In genomic region chr3:146160964-146161724, GRCh38 we compare ENCODE assay signal across 1 cellular context.
TF ChIP-seq lines count a peak whose summit lies in the region.

TSS of gene PLOD2 (minus strand) at chr3:146161184. CDS start at chr3:146160989, 195 bp downstream.

TF ChIP-seq in HEK293, 187 proteins besides CTCF, POLR2A, EP300 and RAD21 (continued from another document and continues in another):
- TF ChIP-seq KLF8 (tag by site-specific recombination; IDR thresholded peaks at IDR 0.05): no peak
- TF ChIP-seq ZNF660 (tag by site-specific recombination; IDR thresholded peaks at IDR 0.05): peak; percentile 41; the same call in 1 of the 2 replicates
- no peak for TF ChIP-seq ZNF560 (tag by site-specific recombination; IDR thresholded peaks at IDR 0.05; ENCODE audit: borderline replicate concordance)
- no peak for TF ChIP-seq EGR2 (tag by site-specific recombination; IDR thresholded peaks at IDR 0.05; ENCODE audit: low read depth)
- TF ChIP-seq ZNF175 (tag by site-specific recombination; IDR thresholded peaks at IDR 0.05): no peak
- no peak for TF ChIP-seq ZNF701 (tag by site-specific recombination; IDR thresholded peaks at IDR 0.05)
- TF ChIP-seq ZNF302 (tag by site-specific recombination; IDR thresholded peaks at IDR 0.05; ENCODE audit: low read depth): no peak
- no peak for TF ChIP-seq ZNF423 (tag by site-specific recombination; IDR thresholded peaks at IDR 0.05)
- no peak for TF ChIP-seq ZSCAN5A (tag by site-specific recombination; IDR thresholded peaks at IDR 0.05)
- TF ChIP-seq ZFP37 (tag by site-specific recombination; IDR thresholded peaks at IDR 0.05): 0 out of 2 replicates have a peak, but pooled peaks have one; percentile 3
- no peak for TF ChIP-seq ZNF580 (tag by site-specific recombination; IDR thresholded peaks at IDR 0.05)
- TF ChIP-seq HOXC10 (CRISPR knock-in tag; IDR thresholded peaks at IDR 0.05): no peak
- TF ChIP-seq OSR2 (tag by site-specific recombination; IDR thresholded peaks at IDR 0.05): no peak
- no peak for TF ChIP-seq ZNF223 (tag by site-specific recombination; IDR thresholded peaks at IDR 0.05)
- no peak for TF ChIP-seq ZBTB21 (tag by site-specific recombination; IDR thresholded peaks at IDR 0.05)
- TF ChIP-seq ZNF391 (tag by site-specific recombination; IDR thresholded peaks at IDR 0.05; ENCODE audit: borderline replicate concordance, low read depth): no peak
- TF ChIP-seq HOXA7 (CRISPR knock-in tag; IDR thresholded peaks at IDR 0.05; ENCODE audit: borderline replicate concordance): no peak
- TF ChIP-seq ZNF311 (tag by site-specific recombination; IDR thresholded peaks at IDR 0.05; ENCODE audit: borderline replicate concordance): no peak
- 0 out of 2 replicates have a peak, but pooled peaks have one; percentile 77 for TF ChIP-seq TRIM28 (IDR thresholded peaks at IDR 0.05; ENCODE audit: borderline replicate concordance, low read length)
- peak; percentile 35; the same call in 1 of the 2 replicates for TF ChIP-seq ZNF394 (tag by site-specific recombination; IDR thresholded peaks at IDR 0.05; ENCODE audit: borderline replicate concordance)
- TF ChIP-seq ZNF596 (tag by site-specific recombination; IDR thresholded peaks at IDR 0.05): 0 out of 2 replicates have a peak, but pooled peaks have one; percentile 34
- no peak for TF ChIP-seq ZNF155 (tag by site-specific recombination; IDR thresholded peaks at IDR 0.05)
- no peak for TF ChIP-seq ZNF239 (tag by site-specific recombination; IDR thresholded peaks at IDR 0.05)
- no peak for TF ChIP-seq ZNF114 (tag by site-specific recombination; IDR thresholded peaks at IDR 0.05)
- no peak for TF ChIP-seq HIC1 (tag by site-specific recombination; IDR thresholded peaks at IDR 0.05)
- TF ChIP-seq ZNF600 (tag by site-specific recombination; IDR thresholded peaks at IDR 0.05): peak; percentile 36; the same call in 1 of the 2 replicates
- peak; percentile 69 for TF ChIP-seq ZIC2 (tag by site-specific recombination; IDR thresholded peaks at IDR 0.05)
- TF ChIP-seq ZBTB11 (tag by site-specific recombination; conservative IDR thresholded peaks at IDR 0.05; ENCODE audit: low read depth): 0 out of 2 replicates have a peak, but pooled peaks have one; percentile 12
- no peak for TF ChIP-seq ZNF585B (tag by site-specific recombination; IDR thresholded peaks at IDR 0.05)
- no peak for TF ChIP-seq ZBTB7A (tag by site-specific recombination; IDR thresholded peaks at IDR 0.05; ENCODE audit: low read depth)
- no peak for TF ChIP-seq ZNF549 (tag by site-specific recombination; IDR thresholded peaks at IDR 0.05)
- no peak for TF ChIP-seq AEBP2 (tag by site-specific recombination; IDR thresholded peaks at IDR 0.05; ENCODE audit: borderline replicate concordance)
- no peak for TF ChIP-seq ZXDB (tag by site-specific recombination; IDR thresholded peaks at IDR 0.05)
- no peak; the same call in 1 of the 2 replicates for TF ChIP-seq SP3 (tag by site-specific recombination; IDR thresholded peaks at IDR 0.05)
- TF ChIP-seq ZNF561 (tag by site-specific recombination; IDR thresholded peaks at IDR 0.05; ENCODE audit: borderline replicate concordance): peak; percentile 5; the same call in 1 of the 2 replicates
- TF ChIP-seq GFI1B (tag by site-specific recombination; IDR thresholded peaks at IDR 0.05): 0 out of 2 replicates have a peak, but pooled peaks have one; percentile 33
- TF ChIP-seq PRDM10 (tag by site-specific recombination; IDR thresholded peaks at IDR 0.05): peak; percentile 89
- no peak for TF ChIP-seq ZNF555 (tag by site-specific recombination; conservative IDR thresholded peaks at IDR 0.05)
- peak; percentile 64; the same call in 1 of the 2 replicates for TF ChIP-seq ZBTB8A (tag by site-specific recombination; IDR thresholded peaks at IDR 0.05)
- TF ChIP-seq ZNF341 (tag by site-specific recombination; IDR thresholded peaks at IDR 0.05; ENCODE audit: low read depth): peak; percentile 96
- TF ChIP-seq ZBTB26 (tag by site-specific recombination; optimal IDR thresholded peaks at IDR 0.05): peak; percentile 34
- TF ChIP-seq WT1 (tag by site-specific recombination; IDR thresholded peaks at IDR 0.05): no peak
- peak; percentile 53 for TF ChIP-seq GLIS2 (tag by site-specific recombination; IDR thresholded peaks at IDR 0.05)
- TF ChIP-seq IKZF3 (tag by site-specific recombination; IDR thresholded peaks at IDR 0.05): peak; percentile 63
- no peak for TF ChIP-seq ZBTB10 (tag by site-specific recombination; IDR thresholded peaks at IDR 0.05)
- TF ChIP-seq GLIS1 (tag by site-specific recombination; IDR thresholded peaks at IDR 0.05): peak; percentile 39
- TF ChIP-seq BCL11A (tag by site-specific recombination; IDR thresholded peaks at IDR 0.05; ENCODE audit: low read depth): no peak
- no peak for TF ChIP-seq ZNF791 (tag by site-specific recombination; IDR thresholded peaks at IDR 0.05)
- no peak for TF ChIP-seq ZNF571 (tag by site-specific recombination; IDR thresholded peaks at IDR 0.05)
- no peak for TF ChIP-seq MZF1 (tag by site-specific recombination; IDR thresholded peaks at IDR 0.05; ENCODE audit: borderline replicate concordance)
- no peak for TF ChIP-seq ZNF747 (tag by site-specific recombination; IDR thresholded peaks at IDR 0.05)
